ENCODE assay signal across 11 cellular contexts in genomic region chr22:42928969-42929837, GRCh38.
DNase-seq lines count a peak whose midpoint lies in the region; ATAC-seq, FAIRE-seq and TF ChIP-seq lines count a peak whose summit lies in the region.
"Had no signal": no experiment of that assay in that cellular context is flagged by ENCODE, and none has a peak within 500 bp of the region (broad histone marks: within the 10 kb centered on the region; RNA-seq: fewer than 3 reads in every experiment).

No MANE protein-coding gene starts in this region.

- H3K79me2 ChIP-seq in K562 (ENCODE audit: control insufficient read depth, insufficient read depth, low read length) (peaks cover 51% of the 10 kb centered on the region), PC-3 (ENCODE audit: low read length) (peaks cover 68% of the 10 kb centered on the region)

- peaks cover 6 to 15% of the 10 kb centered on the region in 2 experiments; a peak in 3 of 5 replicates for H3K4me1 ChIP-seq in K562 (replicated peaks in 1 of 2; ENCODE audit: control insufficient read depth in 2 of 2, insufficient read depth in 2 of 2, low read length in 2 of 2)
- peaks cover 0 to 15% of the 10 kb centered on the region in 2 donors for H3K4me1 ChIP-seq in small intestine (ENCODE audit: control insufficient read depth in 2 of 2, insufficient read depth in 1 of 2, low read depth in 1 of 2, low read length in 1 of 2)
- H3K4me1 ChIP-seq in PC-3 (ENCODE audit: insufficient read depth, low read length): peaks cover 39% of the 10 kb centered on the region

- DNase-seq in GM20000 (ENCODE audit: low spot score) (peak; percentile 36), K562 (ENCODE audit: extremely low read depth in 1 of 4, low spot score in 3 of 4) (no peak), left lobe of liver (ENCODE audit: low spot score) (peak; percentile 67), small intestine (peak; percentile 70), PC-3 (no peak), NCI-H1092 treated with DMSO at 0.1 percent for 48 hours (lab: John Stamatoyannopoulos, UW) (no peak), kidney glomerular epithelial cell (lab: John Stamatoyannopoulos, UW) (no peak)
- DNase-seq: DMS53, occipital lobe had no signal

- BruUV-seq in K562 (replicated peaks; lab: Mats Ljungman, UMichigan) (no TSS peak), PC-3 (replicated peaks; lab: Mats Ljungman, UMichigan) (no TSS peak)

- WGBS in K562 (ENCODE audit: insufficient coverage, low coverage, missing lambda C conversion rate): 56% methylated on average over 10 of the region's 14 CpGs
- 55 to 61% (median 60%) methylated on average over 14 of the region's 14 CpGs for WGBS in small intestine, 3 donors

- H3K9ac ChIP-seq in K562 (ENCODE audit: insufficient read depth in 1 of 2, low read depth in 2 of 2, low read length in 2 of 2) (no peak overlapping the region), PC-3 (ENCODE audit: low read length) (no peak overlapping the region)

- TF ChIP-seq CTCF in GM20000 (IDR thresholded peaks at IDR 0.05; ENCODE audit: extremely low read depth, missing control alignments) (no peak), K562 (IDR thresholded peaks at IDR 0.05 in 2 of 3, conservative IDR thresholded peaks at IDR 0.05 in 1 of 3; ENCODE audit: insufficient read depth in 2 of 3, low read depth in 1 of 3, low read length in 3 of 3) (no peak), PC-3 (conservative IDR thresholded peaks at IDR 0.05; ENCODE audit: low read depth, low read length) (no peak)

- no peak for TF ChIP-seq POLR2A in K562 (conservative IDR thresholded peaks at IDR 0.05)

- CTCF ChIA-PET in K562 (lab: Yijun Ruan, JAX; ENCODE audit: low intra/inter-chr PET ratio): no interaction called here
- CTCF ChIA-PET in PC-3 (lab: Charles Lee): no interaction called here

- intact Hi-C loops in K562 (cut with micrococcal nuclease) (no loop called here), PC-3 (cut with micrococcal nuclease) (no loop called here)

- H3K9me1 ChIP-seq in K562 (ENCODE audit: control insufficient read depth, insufficient read depth, low read length): peaks cover 4% of the 10 kb centered on the region

- H3K9me2 ChIP-seq in PC-3 (replicated peaks; ENCODE audit: low read length): no peaks in the 10 kb centered on the region

- TF ChIP-seq RAD21 in K562 (CRISPR knock-in tag; conservative IDR thresholded peaks at IDR 0.05 in 1 of 2, IDR thresholded peaks at IDR 0.05 in 1 of 2): no peak

- H3K4me3 ChIP-seq in K562 (no peak overlapping the region), small intestine (ENCODE audit: low read depth in 1 of 2, low read length in 2 of 2) (no peak overlapping the region), PC-3 (ENCODE audit: low read length) (no peak overlapping the region)
- H3K4me3 ChIP-seq: SJSA1 had no signal

- H2AFZ ChIP-seq in K562 (ENCODE audit: low read depth, low read length): no peak overlapping the region
- H2AFZ ChIP-seq in PC-3 (ENCODE audit: low read length): no peak overlapping the region

- no peaks in the 10 kb centered on the region for H3K9me3 ChIP-seq in K562 (replicated peaks; ENCODE audit: control insufficient read depth, insufficient read depth, low read depth, low read length)
- H3K9me3 ChIP-seq in small intestine (ENCODE audit: control insufficient read depth, low read depth): no peaks in the 10 kb centered on the region
- no peaks in the 10 kb centered on the region for H3K9me3 ChIP-seq in PC-3 (ENCODE audit: low read length)
- H3K9me3 ChIP-seq: SJSA1 had no signal

- no peaks in the 10 kb centered on the region for H3K27me3 ChIP-seq in K562 (ENCODE audit: control insufficient read depth in 2 of 2, insufficient read depth in 2 of 2, low read length in 2 of 2)
- no peaks in the 10 kb centered on the region for H3K27me3 ChIP-seq in small intestine (ENCODE audit: control insufficient read depth in 2 of 2, insufficient read depth in 2 of 2, low read length in 2 of 2)
- no peaks in the 10 kb centered on the region for H3K27me3 ChIP-seq in PC-3 (ENCODE audit: low read length)
- H3K27me3 ChIP-seq: SJSA1 had no signal

- in situ Hi-C loops in K562 (cut with MboI): no loop called here

- H4K20me1 ChIP-seq in K562 (replicated peaks; ENCODE audit: control insufficient read depth, insufficient read depth, low read length): peaks cover 37% of the 10 kb centered on the region
- 0 out of 2 replicates have a peak, but pooled peaks cover 7% of the 10 kb centered on the region for H4K20me1 ChIP-seq in PC-3 (ENCODE audit: low read length)

- H3K27ac ChIP-seq in K562 (ENCODE audit: extremely low read depth, low read depth, low read length): no peak overlapping the region
- peak overlapping the region in 1 of 2 donors; percentile 35 for H3K27ac ChIP-seq in small intestine (ENCODE audit: low read depth in 1 of 2, low read length in 1 of 2)
- H3K27ac ChIP-seq in PC-3 (ENCODE audit: low read length): no peak overlapping the region
- H3K27ac ChIP-seq: SJSA1 had no signal

- no peak for TF ChIP-seq EP300 in K562 (IDR thresholded peaks at IDR 0.05; ENCODE audit: low read length)

- POLR2A ChIA-PET in K562 (lab: Yijun Ruan, JAX): interaction anchor here (1.2 kb wide), 1 partner anchor 29 kb away, joined by 4 read pairs; no protein-coding TSS in a partner anchor
- POLR2A ChIA-PET in PC-3 (lab: Charles Lee; ENCODE audit: unreplicated experiment): no interaction called here

- no peaks in the 10 kb centered on the region for H3F3A ChIP-seq in PC-3 (ENCODE audit: low read length, unreplicated experiment)

- ATAC-seq in K562 (no peak), left lobe of liver (peak; percentile 91), PC-3 (no peak), HG02759 (IDR thresholded peaks at IDR 0.05; ENCODE audit: unreplicated experiment) (no peak)

- no peaks in the 10 kb centered on the region; the same call in 2 of the 3 replicates for H3K36me3 ChIP-seq in K562 (ENCODE audit: control insufficient read depth, insufficient read depth, low read length)
- no peaks in the 10 kb centered on the region for H3K36me3 ChIP-seq in small intestine (ENCODE audit: control insufficient read depth in 2 of 2, insufficient read depth in 2 of 2, low read length in 2 of 2)
- no peaks in the 10 kb centered on the region for H3K36me3 ChIP-seq in PC-3 (ENCODE audit: low read depth, low read length)

- H3K4me2 ChIP-seq in K562 (ENCODE audit: insufficient read depth, low read length): no peak overlapping the region
- no peak overlapping the region for H3K4me2 ChIP-seq in PC-3 (ENCODE audit: low read length)

- no peak for FAIRE-seq in K562 (lab: Jason Lieb, UNC)
- no peak for FAIRE-seq in small intestine (lab: Jason Lieb, UNC)

TF ChIP-seq in K562, 482 proteins besides CTCF, POLR2A, EP300 and RAD21:
- TF ChIP-seq GABPB2 (CRISPR knock-in tag; conservative IDR thresholded peaks at IDR 0.05) (no peak), ZNF24 (IDR thresholded peaks at IDR 0.05) (no peak), BRF1 (IDR thresholded peaks at IDR 0.05; ENCODE audit: borderline replicate concordance, extremely low read depth, insufficient read length) (no peak), ZNF316 (IDR thresholded peaks at IDR 0.05) (peak; percentile 9; the same call in 1 of the 2 replicates)
- TF ChIP-seq, protein P1, sequence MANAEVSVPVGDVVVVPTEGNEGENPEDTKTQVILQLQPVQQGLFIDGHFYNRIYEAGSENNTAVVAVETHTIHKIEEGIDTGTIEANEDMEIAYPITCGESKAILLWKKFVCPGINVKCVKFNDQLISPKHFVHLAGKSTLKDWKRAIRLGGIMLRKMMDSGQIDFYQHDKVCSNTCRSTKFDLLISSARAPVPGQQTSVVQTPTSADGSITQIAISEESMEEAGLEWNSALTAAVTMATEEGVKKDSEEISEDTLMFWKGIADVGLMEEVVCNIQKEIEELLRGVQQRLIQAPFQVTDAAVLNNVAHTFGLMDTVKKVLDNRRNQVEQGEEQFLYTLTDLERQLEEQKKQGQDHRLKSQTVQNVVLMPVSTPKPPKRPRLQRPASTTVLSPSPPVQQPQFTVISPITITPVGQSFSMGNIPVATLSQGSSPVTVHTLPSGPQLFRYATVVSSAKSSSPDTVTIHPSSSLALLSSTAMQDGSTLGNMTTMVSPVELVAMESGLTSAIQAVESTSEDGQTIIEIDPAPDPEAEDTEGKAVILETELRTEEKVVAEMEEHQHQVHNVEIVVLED (CRISPR knock-in tag; IDR thresholded peaks at IDR 0.05): no peak
TF ChIP-seq in K562: peak in this region for 1.

Comparison
In these comparisons a context has a peak if more than half of its experiments do, and no peak if none do; other contexts are left out.
1. DNase-seq: peak in GM20000 (single experiment), left lobe of liver (single experiment) and small intestine (single experiment); none in K562 (0 of 4), PC-3 (single experiment), NCI-H1092 treated with DMSO at 0.1 percent for 48 hours (single experiment) and kidney glomerular epithelial cell (single experiment).